ENCODE assay signal across 13 cellular contexts in genomic region chr12:120241561-120242274, GRCh38. TPM values are rescaled to one million over a fixed set of nuclear protein-coding genes. Genes with fewer than 3 reads are reported as not detected.
A peak's percentile ranks its signal among the peaks of the same experiment; 100 is the strongest.
DNase-seq lines count a peak whose midpoint lies in the region; ATAC-seq, FAIRE-seq and TF ChIP-seq lines count a peak whose summit lies in the region.
"Had no signal": no experiment of that assay in that cellular context is flagged by ENCODE, and none has a peak within 500 bp of the region (broad histone marks: within the 10 kb centered on the region; RNA-seq: fewer than 3 reads in every experiment).

No MANE protein-coding gene starts in this region.

- no peak overlapping the region for H2AFZ ChIP-seq in K562 (ENCODE audit: low read depth, low read length)

- no peaks in the 10 kb centered on the region for H3K9me3 Mint-ChIP-seq in stimulated activated effector memory CD8-positive, alpha-beta T cell treated with anti-CD3 and anti-CD28 coated beads, Interleukin-12 subunit alpha, Interleukin-12 subunit beta, amount 100 ng/mL, for 72 hours

- no peak for TF ChIP-seq RAD21 in K562 (CRISPR knock-in tag; conservative IDR thresholded peaks at IDR 0.05 in 1 of 2, IDR thresholded peaks at IDR 0.05 in 1 of 2)

- H3K36me3 ChIP-seq in K562 (ENCODE audit: control insufficient read depth, insufficient read depth, low read length): peaks cover 5% of the 10 kb centered on the region; the same call in 1 of the 3 replicates
- peaks cover 0 to 15% of the 10 kb centered on the region in 2 donors for H3K36me3 ChIP-seq in left lung

- intact Hi-C loops in K562 (cut with micrococcal nuclease) (loop anchor here (1.0 kb wide), 1 partner anchor 12 kb away; no protein-coding TSS in a partner anchor), left lung (cut with DNase I) (no loop called here)

- H3K27ac Mint-ChIP-seq in stimulated activated effector memory CD8-positive, alpha-beta T cell treated with anti-CD3 and anti-CD28 coated beads, Interleukin-12 subunit alpha, Interleukin-12 subunit beta, amount 100 ng/mL, for 72 hours: peak overlapping the region; percentile 32

- no peak overlapping the region for H3K9ac ChIP-seq in K562 (ENCODE audit: insufficient read depth in 1 of 2, low read depth in 2 of 2, low read length in 2 of 2)

- H3K4me1 ChIP-seq in K562 (replicated peaks in 1 of 2; ENCODE audit: control insufficient read depth in 2 of 2, insufficient read depth in 2 of 2, low read length in 2 of 2) (peaks cover 28 to 30% of the 10 kb centered on the region in 2 experiments), left lung (peaks cover 17 to 93% of the 10 kb centered on the region in 2 donors)

- H3K4me2 ChIP-seq in K562 (ENCODE audit: insufficient read depth, low read length): peak overlapping the region; percentile 7; the same call in 1 of the 2 replicates

- peaks cover 44% of the 10 kb centered on the region for H4K20me1 ChIP-seq in K562 (replicated peaks; ENCODE audit: control insufficient read depth, insufficient read depth, low read length)

- no TSS peak for BruUV-seq in K562 (replicated peaks; lab: Mats Ljungman, UMichigan)

- in situ Hi-C loops in K562 (cut with MboI): no loop called here

- H3K79me2 ChIP-seq in K562 (ENCODE audit: control insufficient read depth, insufficient read depth, low read length): peaks cover 26% of the 10 kb centered on the region

- TF ChIP-seq EP300 in K562 (IDR thresholded peaks at IDR 0.05; ENCODE audit: low read length): no peak

- H3K4me3 ChIP-seq in K562 (no peak overlapping the region), left lung (no peak overlapping the region)

- no peak for FAIRE-seq in K562 (lab: Jason Lieb, UNC)

- TF ChIP-seq POLR2A in K562 (conservative IDR thresholded peaks at IDR 0.05): no peak

- no peak overlapping the region for H3K4me3 Mint-ChIP-seq in stimulated activated effector memory CD8-positive, alpha-beta T cell treated with anti-CD3 and anti-CD28 coated beads, Interleukin-12 subunit alpha, Interleukin-12 subunit beta, amount 100 ng/mL, for 72 hours

- POLR2A ChIA-PET in K562 (lab: Yijun Ruan, JAX): interaction anchor here (0.6 to 4.9 kb wide), 12 partner anchors 10 to 480 kb away, joined by 3 to 28 read pairs (median 6); partner anchors contain the start of genes PXN, RNU4-1, RNU4-2 and RPLP0

- peaks cover 57% of the 10 kb centered on the region for H3K4me1 Mint-ChIP-seq in stimulated activated effector memory CD8-positive, alpha-beta T cell treated with anti-CD3 and anti-CD28 coated beads, Interleukin-12 subunit alpha, Interleukin-12 subunit beta, amount 100 ng/mL, for 72 hours

- peaks cover 7% of the 10 kb centered on the region for H3K9me1 ChIP-seq in K562 (ENCODE audit: control insufficient read depth, insufficient read depth, low read length)

- H3K27me3 ChIP-seq in K562 (ENCODE audit: control insufficient read depth in 2 of 2, insufficient read depth in 2 of 2, low read length in 2 of 2) (no peaks in the 10 kb centered on the region), left lung (no peaks in the 10 kb centered on the region)

- CTCF ChIA-PET in K562 (lab: Yijun Ruan, JAX; ENCODE audit: low intra/inter-chr PET ratio): no interaction called here

- H3K27ac ChIP-seq in K562 (ENCODE audit: extremely low read depth, low read depth, low read length): no peak overlapping the region
- peak overlapping the region; percentile 45 to 91 for H3K27ac ChIP-seq in left lung

- DNase-seq in NCI-H69 (lab: John Stamatoyannopoulos, UW): peak; percentile 27
- no peak for DNase-seq in K562 (ENCODE audit: extremely low read depth in 1 of 4, low spot score in 3 of 4)
- DNase-seq in left lung: no peak
- DNase-seq in stimulated activated effector memory CD8-positive, alpha-beta T cell treated with anti-CD3 and anti-CD28 coated beads, Interleukin-12 subunit alpha, Interleukin-12 subunit beta, amount 100 ng/mL, for 72 hours (ENCODE audit: low spot score in 2 of 2): no peak
- no peak for DNase-seq in activated CD8-positive, alpha-beta memory T cell treated with anti-CD3 and anti-CD28 coated beads for 24 hours
- DNase-seq in anterior cingulate cortex (lab: John Stamatoyannopoulos, UW): no peak
- DNase-seq: central memory CD4-positive, alpha-beta T cell; DND-41; GOT3; NCI-H2227 treated with DMSO at 0.1 percent for 48 hours had no signal

- H3K9me3 ChIP-seq in K562 (replicated peaks; ENCODE audit: control insufficient read depth, insufficient read depth, low read depth, low read length) (no peaks in the 10 kb centered on the region), left lung (no peaks in the 10 kb centered on the region)

- TF ChIP-seq CTCF in K562 (IDR thresholded peaks at IDR 0.05 in 2 of 3, conservative IDR thresholded peaks at IDR 0.05 in 1 of 3; ENCODE audit: insufficient read depth in 2 of 3, low read depth in 1 of 3, low read length in 3 of 3) (no peak), left lung (IDR thresholded peaks at IDR 0.05) (no peak)

- no peaks in the 10 kb centered on the region for H3K36me3 Mint-ChIP-seq in stimulated activated effector memory CD8-positive, alpha-beta T cell treated with anti-CD3 and anti-CD28 coated beads, Interleukin-12 subunit alpha, Interleukin-12 subunit beta, amount 100 ng/mL, for 72 hours

- WGBS in K562 (ENCODE audit: insufficient coverage, low coverage, missing lambda C conversion rate): 55% methylated on average over 9 of the region's 9 CpGs

- peak; percentile 25 for ATAC-seq in K562
- ATAC-seq in left lung: no peak
- ATAC-seq in stimulated activated effector memory CD8-positive, alpha-beta T cell treated with anti-CD3 and anti-CD28 coated beads, Interleukin-12 subunit alpha, Interleukin-12 subunit beta, amount 100 ng/mL, for 72 hours: no peak
- ATAC-seq in HG02571 (IDR thresholded peaks at IDR 0.05; ENCODE audit: unreplicated experiment): no peak

RNA-seq across cellular contexts. Expression of gene PXN, which starts 23.8 kb away (rescaled TPM):
- total RNA-seq in K562 (2011; cell fraction: chromatin; rRNA removed; ENCODE audit: low replicate concordance): 70.6 and 142 TPM in 2 replicates
- total RNA-seq in K562 (2011; cell fraction: nucleolus; rRNA removed): 45.5 and 48.2 TPM in 2 replicates
- total RNA-seq in K562 (2011; cell fraction: nucleoplasm; rRNA removed): 51.8 and 52.7 TPM in 2 replicates
- 18.6 and 22.7 TPM in 2 replicates for total RNA-seq in K562 (2014; rRNA removed)
- total RNA-seq in K562 (2014; rRNA removed; fragmentation: Illumina TruSeq; extraction: Trizol): 13.1 and 16.4 TPM in 2 replicates
- total RNA-seq in K562 (2015; rRNA removed; fragmentation: Illumina TruSeq; extraction: Trizol): 13.5 and 14.2 TPM in 2 replicates
- total RNA-seq in K562 (2021): 66.6 and 74.1 TPM in 2 replicates
- polyA plus RNA-seq in K562 (2011; rRNA removed): 28.6 and 44.1 TPM in 2 replicates
- polyA plus RNA-seq in K562 (2011; cell fraction: cytosol; rRNA removed): 31.5 and 36.7 TPM in 2 replicates
- polyA plus RNA-seq in K562 (2011; cell fraction: nucleus; rRNA removed): 43.4 and 76.1 TPM in 2 replicates
- polyA plus RNA-seq in K562 (2012): 59.0 and 70.2 TPM in 2 replicates
- 64.7 and 71.8 TPM in 2 replicates for polyA plus RNA-seq in K562 (2014; fragmentation: Illumina TruSeq; extraction: Trizol)
- 1 to 10 TPM; 4.0 to 4.8 TPM for polyA plus RNA-seq in K562 (2014; fragmentation: Nextera tagmentation; extraction: Ambion mirVana)
- polyA plus RNA-seq in K562 (2014; rRNA removed): 40.7 and 42.2 TPM in 2 replicates
- 19.9 and 22.3 TPM in 2 replicates for polyA minus RNA-seq in K562 (2011; rRNA and poly(A)+ RNA removed)
- 16.7 and 38.8 TPM in 2 replicates for polyA minus RNA-seq in K562 (2011; cell fraction: cytosol; rRNA and poly(A)+ RNA removed)
- 12.4 and 19.8 TPM in 2 replicates for polyA minus RNA-seq in K562 (2011; cell fraction: nucleus; rRNA and poly(A)+ RNA removed)
- 100 to 1,000 TPM in 1 of 2 donors, 10 to 100 TPM in 1; 90.7 to 111 TPM for total RNA-seq in left lung

RNA-seq across cellular contexts. Expression of gene RPLP0, which starts 40.8 kb away (rescaled TPM):
- 1,112 and 2,318 TPM in 2 replicates for total RNA-seq in K562 (2011; cell fraction: chromatin; rRNA removed; ENCODE audit: low replicate concordance)
- 2,659 and 3,037 TPM in 2 replicates for total RNA-seq in K562 (2011; cell fraction: nucleolus; rRNA removed)
- total RNA-seq in K562 (2011; cell fraction: nucleoplasm; rRNA removed): 2,953 and 5,147 TPM in 2 replicates
- total RNA-seq in K562 (2014; rRNA removed) (4,900 and 6,436 TPM in 2 replicates), K562 (2014; rRNA removed; fragmentation: Illumina TruSeq; extraction: Trizol) (3,191 and 3,833 TPM in 2 replicates), K562 (2015; rRNA removed; fragmentation: Illumina TruSeq; extraction: Trizol) (3,802 and 3,820 TPM in 2 replicates), K562 (2021) (3,845 and 4,075 TPM in 2 replicates), left lung (1,000 to 10,000 TPM; 1,565 to 1,940 TPM)
- polyA plus RNA-seq in K562 (2011; rRNA removed) (7,931 and 10,886 TPM in 2 replicates), K562 (2014; fragmentation: Illumina TruSeq; extraction: Trizol) (5,372 and 5,510 TPM in 2 replicates), K562 (2014; fragmentation: Nextera tagmentation; extraction: Ambion mirVana) (1,000 to 10,000 TPM; 6,875 to 7,674 TPM), K562 (2014; rRNA removed) (6,483 and 6,682 TPM in 2 replicates)
- polyA plus RNA-seq in K562 (2011; cell fraction: cytosol; rRNA removed): 11,423 and 15,718 TPM in 2 replicates
- 3,653 and 4,979 TPM in 2 replicates for polyA plus RNA-seq in K562 (2011; cell fraction: nucleus; rRNA removed)
- polyA plus RNA-seq in K562 (2012): 4,990 and 8,357 TPM in 2 replicates
- polyA minus RNA-seq in K562 (2011; rRNA and poly(A)+ RNA removed): 5,001 and 5,431 TPM in 2 replicates
- 2,569 and 3,110 TPM in 2 replicates for polyA minus RNA-seq in K562 (2011; cell fraction: cytosol; rRNA and poly(A)+ RNA removed)
- 738 and 1,257 TPM in 2 replicates for polyA minus RNA-seq in K562 (2011; cell fraction: nucleus; rRNA and poly(A)+ RNA removed)

RNA-seq across cellular contexts. Expression of gene GCN1, which starts 47.2 kb away (rescaled TPM):
- 689 and 1,391 TPM in 2 replicates for total RNA-seq in K562 (2011; cell fraction: chromatin; rRNA removed; ENCODE audit: low replicate concordance)
- 533 and 578 TPM in 2 replicates for total RNA-seq in K562 (2011; cell fraction: nucleolus; rRNA removed)
- 336 and 477 TPM in 2 replicates for total RNA-seq in K562 (2011; cell fraction: nucleoplasm; rRNA removed)
- total RNA-seq in K562 (2014; rRNA removed): 96.4 and 124 TPM in 2 replicates
- 48.2 and 49.7 TPM in 2 replicates for total RNA-seq in K562 (2014; rRNA removed; fragmentation: Illumina TruSeq; extraction: Trizol)
- 51.5 and 54.4 TPM in 2 replicates for total RNA-seq in K562 (2015; rRNA removed; fragmentation: Illumina TruSeq; extraction: Trizol)
- 172 and 190 TPM in 2 replicates for total RNA-seq in K562 (2021)
- 51.7 and 78.4 TPM in 2 replicates for polyA plus RNA-seq in K562 (2011; rRNA removed)
- polyA plus RNA-seq in K562 (2011; cell fraction: cytosol; rRNA removed): 52.9 and 58.6 TPM in 2 replicates
- polyA plus RNA-seq in K562 (2011; cell fraction: nucleus; rRNA removed): 319 and 415 TPM in 2 replicates
- polyA plus RNA-seq in K562 (2012): 82.4 and 85.4 TPM in 2 replicates
- polyA plus RNA-seq in K562 (2014; fragmentation: Illumina TruSeq; extraction: Trizol): 81.4 and 108 TPM in 2 replicates
- polyA plus RNA-seq in K562 (2014; fragmentation: Nextera tagmentation; extraction: Ambion mirVana): 10 to 100 TPM; 11.9 to 18.2 TPM
- 78.4 and 94.0 TPM in 2 replicates for polyA plus RNA-seq in K562 (2014; rRNA removed)
- 168 and 179 TPM in 2 replicates for polyA minus RNA-seq in K562 (2011; rRNA and poly(A)+ RNA removed)
- polyA minus RNA-seq in K562 (2011; cell fraction: cytosol; rRNA and poly(A)+ RNA removed): 131 and 132 TPM in 2 replicates
- polyA minus RNA-seq in K562 (2011; cell fraction: nucleus; rRNA and poly(A)+ RNA removed): 176 and 241 TPM in 2 replicates
- total RNA-seq in left lung: 10 to 100 TPM; 69.2 to 89.4 TPM

RNA-seq across cellular contexts. Expression of gene RNU4-2, which starts 50.0 kb away (rescaled TPM):
- total RNA-seq in K562 (2011; cell fraction: chromatin; rRNA removed; ENCODE audit: low replicate concordance): under 0.01 TPM in 2 replicates
- total RNA-seq in K562 (2011; cell fraction: nucleolus; rRNA removed): under 0.01 TPM in 2 replicates
- total RNA-seq in K562 (2011; cell fraction: nucleoplasm; rRNA removed): under 0.01 TPM in 2 replicates
- total RNA-seq in K562 (2014; rRNA removed): under 0.01 TPM in 2 replicates
- total RNA-seq in K562 (2014; rRNA removed; fragmentation: Illumina TruSeq; extraction: Trizol): 25,223 and 25,496 TPM in 2 replicates
- 12,048 and 12,298 TPM in 2 replicates for total RNA-seq in K562 (2015; rRNA removed; fragmentation: Illumina TruSeq; extraction: Trizol)
- total RNA-seq in K562 (2021): 3,537 and 4,682 TPM in 2 replicates
- under 0.01 TPM in 1 of 2 replicates, not detected in the other for polyA plus RNA-seq in K562 (2011; rRNA removed)
- under 0.01 TPM in 2 replicates for polyA plus RNA-seq in K562 (2011; cell fraction: cytosol; rRNA removed)
- polyA plus RNA-seq in K562 (2011; cell fraction: nucleus; rRNA removed): under 0.01 TPM in 2 replicates
- 413 TPM in 1 of 2 replicates, not detected in the other for polyA plus RNA-seq in K562 (2012)
- not detected in 2 replicates for polyA plus RNA-seq in K562 (2014; fragmentation: Illumina TruSeq; extraction: Trizol)
- polyA plus RNA-seq in K562 (2014; fragmentation: Nextera tagmentation; extraction: Ambion mirVana): not detected
- not detected in 2 replicates for polyA plus RNA-seq in K562 (2014; rRNA removed)
- polyA minus RNA-seq in K562 (2011; rRNA and poly(A)+ RNA removed): 22,641 and 27,760 TPM in 2 replicates
- 52,716 and 68,347 TPM in 2 replicates for polyA minus RNA-seq in K562 (2011; cell fraction: cytosol; rRNA and poly(A)+ RNA removed)
- polyA minus RNA-seq in K562 (2011; cell fraction: nucleus; rRNA and poly(A)+ RNA removed): under 0.01 TPM in 2 replicates
- total RNA-seq in left lung: 1,000 to 10,000 TPM; 6,889 to 7,719 TPM
- total RNA-seq: LHCN-M2 had no signal

RNA-seq across cellular contexts. Expression of gene RNU4-1, which starts 51.3 kb away (rescaled TPM):
- under 0.01 TPM in 2 replicates for total RNA-seq in K562 (2011; cell fraction: chromatin; rRNA removed; ENCODE audit: low replicate concordance)
- total RNA-seq in K562 (2011; cell fraction: nucleolus; rRNA removed): under 0.01 TPM in 2 replicates
- total RNA-seq in K562 (2011; cell fraction: nucleoplasm; rRNA removed): under 0.01 TPM in 2 replicates
- total RNA-seq in K562 (2014; rRNA removed) (under 0.01 TPM in 2 replicates), K562 (2014; rRNA removed; fragmentation: Illumina TruSeq; extraction: Trizol) (19,719 and 20,874 TPM in 2 replicates), K562 (2015; rRNA removed; fragmentation: Illumina TruSeq; extraction: Trizol) (10,612 and 10,827 TPM in 2 replicates), K562 (2021) (3,001 and 3,563 TPM in 2 replicates), left lung (1,000 to 10,000 TPM; 3,185 to 3,518 TPM)
- polyA plus RNA-seq in K562 (2011; rRNA removed) (under 0.01 TPM in 2 replicates), K562 (2014; fragmentation: Illumina TruSeq; extraction: Trizol) (not detected in 2 replicates), K562 (2014; fragmentation: Nextera tagmentation; extraction: Ambion mirVana) (not detected), K562 (2014; rRNA removed) (not detected in 2 replicates)
- under 0.01 TPM in 1 of 2 replicates, not detected in the other for polyA plus RNA-seq in K562 (2011; cell fraction: cytosol; rRNA removed)
- under 0.01 TPM in 2 replicates for polyA plus RNA-seq in K562 (2011; cell fraction: nucleus; rRNA removed)
- 195 TPM in 1 of 2 replicates, not detected in the other for polyA plus RNA-seq in K562 (2012)
- polyA minus RNA-seq in K562 (2011; rRNA and poly(A)+ RNA removed): 15,789 and 16,657 TPM in 2 replicates
- polyA minus RNA-seq in K562 (2011; cell fraction: cytosol; rRNA and poly(A)+ RNA removed): 57,407 and 78,930 TPM in 2 replicates
- under 0.01 TPM in 2 replicates for polyA minus RNA-seq in K562 (2011; cell fraction: nucleus; rRNA and poly(A)+ RNA removed)
- total RNA-seq: LHCN-M2, SK-MEL-5 had no signal
